ENCODE assay signal across 1 cellular context in the genomic region with DNA sequence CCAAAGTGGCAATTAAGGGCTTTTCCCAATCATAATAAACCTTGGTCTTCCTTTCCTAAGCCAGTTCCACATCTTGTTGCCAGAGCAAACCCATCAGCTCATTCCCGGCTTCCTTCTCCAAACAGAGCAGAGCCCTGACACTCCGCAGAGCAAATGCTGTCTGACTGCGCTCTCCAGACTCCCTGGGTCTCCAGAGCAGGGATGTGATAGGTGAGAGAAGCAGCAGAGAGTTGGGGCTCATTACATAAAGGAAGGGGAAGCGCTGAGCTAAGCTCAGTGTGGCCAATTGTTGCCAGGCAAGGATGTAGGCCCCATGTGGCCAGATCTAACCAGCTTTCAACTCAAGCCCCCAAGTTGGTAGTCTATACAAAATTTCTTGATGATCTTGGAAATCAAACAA.
TF ChIP-seq lines count a peak whose summit lies in the region.

No MANE protein-coding gene starts in this region.

TF ChIP-seq in HepG2, 621 proteins besides CTCF, POLR2A, EP300 and RAD21 (continued from another document and continues in another):
- TF ChIP-seq, protein P1, sequence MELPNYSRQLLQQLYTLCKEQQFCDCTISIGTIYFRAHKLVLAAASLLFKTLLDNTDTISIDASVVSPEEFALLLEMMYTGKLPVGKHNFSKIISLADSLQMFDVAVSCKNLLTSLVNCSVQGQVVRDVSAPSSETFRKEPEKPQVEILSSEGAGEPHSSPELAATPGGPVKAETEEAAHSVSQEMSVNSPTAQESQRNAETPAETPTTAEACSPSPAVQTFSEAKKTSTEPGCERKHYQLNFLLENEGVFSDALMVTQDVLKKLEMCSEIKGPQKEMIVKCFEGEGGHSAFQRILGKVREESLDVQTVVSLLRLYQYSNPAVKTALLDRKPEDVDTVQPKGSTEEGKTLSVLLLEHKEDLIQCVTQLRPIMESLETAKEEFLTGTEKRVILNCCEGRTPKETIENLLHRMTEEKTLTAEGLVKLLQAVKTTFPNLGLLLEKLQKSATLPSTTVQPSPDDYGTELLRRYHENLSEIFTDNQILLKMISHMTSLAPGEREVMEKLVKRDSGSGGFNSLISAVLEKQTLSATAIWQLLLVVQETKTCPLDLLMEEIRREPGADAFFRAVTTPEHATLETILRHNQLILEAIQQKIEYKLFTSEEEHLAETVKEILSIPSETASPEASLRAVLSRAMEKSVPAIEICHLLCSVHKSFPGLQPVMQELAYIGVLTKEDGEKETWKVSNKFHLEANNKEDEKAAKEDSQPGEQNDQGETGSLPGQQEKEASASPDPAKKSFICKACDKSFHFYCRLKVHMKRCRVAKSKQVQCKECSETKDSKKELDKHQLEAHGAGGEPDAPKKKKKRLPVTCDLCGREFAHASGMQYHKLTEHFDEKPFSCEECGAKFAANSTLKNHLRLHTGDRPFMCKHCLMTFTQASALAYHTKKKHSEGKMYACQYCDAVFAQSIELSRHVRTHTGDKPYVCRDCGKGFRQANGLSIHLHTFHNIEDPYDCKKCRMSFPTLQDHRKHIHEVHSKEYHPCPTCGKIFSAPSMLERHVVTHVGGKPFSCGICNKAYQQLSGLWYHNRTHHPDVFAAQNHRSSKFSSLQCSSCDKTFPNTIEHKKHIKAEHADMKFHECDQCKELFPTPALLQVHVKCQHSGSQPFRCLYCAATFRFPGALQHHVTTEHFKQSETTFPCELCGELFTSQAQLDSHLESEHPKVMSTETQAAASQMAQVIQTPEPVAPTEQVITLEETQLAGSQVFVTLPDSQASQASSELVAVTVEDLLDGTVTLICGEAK (IDR thresholded peaks at IDR 0.05): no peak
- TF ChIP-seq, protein P1 (CRISPR knock-in tag; IDR thresholded peaks at IDR 0.05): 0 out of 2 replicates have a peak, but pooled peaks have one; percentile 31
- TF ChIP-seq SALL1 (CRISPR knock-in tag; IDR thresholded peaks at IDR 0.05) (no peak), HNRNPK (IDR thresholded peaks at IDR 0.05; ENCODE audit: low read depth, low read length, poor library complexity, severe bottlenecking) (no peak), ZFY (CRISPR knock-in tag; IDR thresholded peaks at IDR 0.05) (no peak), MLLT10 (CRISPR knock-in tag; IDR thresholded peaks at IDR 0.05) (no peak), KDM5A (IDR thresholded peaks at IDR 0.05; ENCODE audit: borderline replicate concordance, low read length) (no peak), ELF1 (CRISPR knock-in tag; IDR thresholded peaks at IDR 0.05) (no peak), CBX2 (IDR thresholded peaks at IDR 0.05; ENCODE audit: low read depth, low read length) (no peak), CBX2 (CRISPR knock-in tag; IDR thresholded peaks at IDR 0.05; ENCODE audit: low read depth) (0 out of 2 replicates have a peak, but pooled peaks have one; percentile 39), ZNF772 (CRISPR knock-in tag; IDR thresholded peaks at IDR 0.05) (0 out of 2 replicates have a peak, but pooled peaks have one; percentile 26), ZNF10 (CRISPR knock-in tag; IDR thresholded peaks at IDR 0.05; ENCODE audit: borderline replicate concordance, low read depth) (no peak), CBX1 (IDR thresholded peaks at IDR 0.05; ENCODE audit: low read depth) (no peak), BCL6 (CRISPR knock-in tag; IDR thresholded peaks at IDR 0.05) (no peak), NFE2L2 (IDR thresholded peaks at IDR 0.05; ENCODE audit: low read length) (no peak), FOXA3 (CRISPR knock-in tag; IDR thresholded peaks at IDR 0.05) (no peak), SRY (CRISPR knock-in tag; IDR thresholded peaks at IDR 0.05) (no peak), ZNF367 (CRISPR knock-in tag; IDR thresholded peaks at IDR 0.05; ENCODE audit: borderline replicate concordance) (no peak), KDM3A (CRISPR knock-in tag; IDR thresholded peaks at IDR 0.05; ENCODE audit: low read depth) (no peak), IKZF1 (IDR thresholded peaks at IDR 0.05) (no peak), EEA1 (CRISPR knock-in tag; IDR thresholded peaks at IDR 0.05; ENCODE audit: borderline replicate concordance) (no peak), NR2F1 (CRISPR knock-in tag; IDR thresholded peaks at IDR 0.05) (no peak)
- TF ChIP-seq, protein P2, sequence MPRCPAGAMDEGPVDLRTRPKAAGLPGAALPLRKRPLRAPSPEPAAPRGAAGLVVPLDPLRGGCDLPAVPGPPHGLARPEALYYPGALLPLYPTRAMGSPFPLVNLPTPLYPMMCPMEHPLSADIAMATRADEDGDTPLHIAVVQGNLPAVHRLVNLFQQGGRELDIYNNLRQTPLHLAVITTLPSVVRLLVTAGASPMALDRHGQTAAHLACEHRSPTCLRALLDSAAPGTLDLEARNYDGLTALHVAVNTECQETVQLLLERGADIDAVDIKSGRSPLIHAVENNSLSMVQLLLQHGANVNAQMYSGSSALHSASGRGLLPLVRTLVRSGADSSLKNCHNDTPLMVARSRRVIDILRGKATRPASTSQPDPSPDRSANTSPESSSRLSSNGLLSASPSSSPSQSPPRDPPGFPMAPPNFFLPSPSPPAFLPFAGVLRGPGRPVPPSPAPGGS (CRISPR knock-in tag; IDR thresholded peaks at IDR 0.05): no peak
- TF ChIP-seq, protein P3, sequence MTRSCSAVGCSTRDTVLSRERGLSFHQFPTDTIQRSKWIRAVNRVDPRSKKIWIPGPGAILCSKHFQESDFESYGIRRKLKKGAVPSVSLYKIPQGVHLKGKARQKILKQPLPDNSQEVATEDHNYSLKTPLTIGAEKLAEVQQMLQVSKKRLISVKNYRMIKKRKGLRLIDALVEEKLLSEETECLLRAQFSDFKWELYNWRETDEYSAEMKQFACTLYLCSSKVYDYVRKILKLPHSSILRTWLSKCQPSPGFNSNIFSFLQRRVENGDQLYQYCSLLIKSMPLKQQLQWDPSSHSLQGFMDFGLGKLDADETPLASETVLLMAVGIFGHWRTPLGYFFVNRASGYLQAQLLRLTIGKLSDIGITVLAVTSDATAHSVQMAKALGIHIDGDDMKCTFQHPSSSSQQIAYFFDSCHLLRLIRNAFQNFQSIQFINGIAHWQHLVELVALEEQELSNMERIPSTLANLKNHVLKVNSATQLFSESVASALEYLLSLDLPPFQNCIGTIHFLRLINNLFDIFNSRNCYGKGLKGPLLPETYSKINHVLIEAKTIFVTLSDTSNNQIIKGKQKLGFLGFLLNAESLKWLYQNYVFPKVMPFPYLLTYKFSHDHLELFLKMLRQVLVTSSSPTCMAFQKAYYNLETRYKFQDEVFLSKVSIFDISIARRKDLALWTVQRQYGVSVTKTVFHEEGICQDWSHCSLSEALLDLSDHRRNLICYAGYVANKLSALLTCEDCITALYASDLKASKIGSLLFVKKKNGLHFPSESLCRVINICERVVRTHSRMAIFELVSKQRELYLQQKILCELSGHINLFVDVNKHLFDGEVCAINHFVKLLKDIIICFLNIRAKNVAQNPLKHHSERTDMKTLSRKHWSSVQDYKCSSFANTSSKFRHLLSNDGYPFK (CRISPR knock-in tag; IDR thresholded peaks at IDR 0.05; ENCODE audit: borderline replicate concordance): no peak
- TF ChIP-seq, protein P4, sequence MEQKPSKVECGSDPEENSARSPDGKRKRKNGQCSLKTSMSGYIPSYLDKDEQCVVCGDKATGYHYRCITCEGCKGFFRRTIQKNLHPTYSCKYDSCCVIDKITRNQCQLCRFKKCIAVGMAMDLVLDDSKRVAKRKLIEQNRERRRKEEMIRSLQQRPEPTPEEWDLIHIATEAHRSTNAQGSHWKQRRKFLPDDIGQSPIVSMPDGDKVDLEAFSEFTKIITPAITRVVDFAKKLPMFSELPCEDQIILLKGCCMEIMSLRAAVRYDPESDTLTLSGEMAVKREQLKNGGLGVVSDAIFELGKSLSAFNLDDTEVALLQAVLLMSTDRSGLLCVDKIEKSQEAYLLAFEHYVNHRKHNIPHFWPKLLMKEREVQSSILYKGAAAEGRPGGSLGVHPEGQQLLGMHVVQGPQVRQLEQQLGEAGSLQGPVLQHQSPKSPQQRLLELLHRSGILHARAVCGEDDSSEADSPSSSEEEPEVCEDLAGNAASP (CRISPR knock-in tag; IDR thresholded peaks at IDR 0.05; ENCODE audit: borderline replicate concordance): no peak
- TF ChIP-seq, protein P5, sequence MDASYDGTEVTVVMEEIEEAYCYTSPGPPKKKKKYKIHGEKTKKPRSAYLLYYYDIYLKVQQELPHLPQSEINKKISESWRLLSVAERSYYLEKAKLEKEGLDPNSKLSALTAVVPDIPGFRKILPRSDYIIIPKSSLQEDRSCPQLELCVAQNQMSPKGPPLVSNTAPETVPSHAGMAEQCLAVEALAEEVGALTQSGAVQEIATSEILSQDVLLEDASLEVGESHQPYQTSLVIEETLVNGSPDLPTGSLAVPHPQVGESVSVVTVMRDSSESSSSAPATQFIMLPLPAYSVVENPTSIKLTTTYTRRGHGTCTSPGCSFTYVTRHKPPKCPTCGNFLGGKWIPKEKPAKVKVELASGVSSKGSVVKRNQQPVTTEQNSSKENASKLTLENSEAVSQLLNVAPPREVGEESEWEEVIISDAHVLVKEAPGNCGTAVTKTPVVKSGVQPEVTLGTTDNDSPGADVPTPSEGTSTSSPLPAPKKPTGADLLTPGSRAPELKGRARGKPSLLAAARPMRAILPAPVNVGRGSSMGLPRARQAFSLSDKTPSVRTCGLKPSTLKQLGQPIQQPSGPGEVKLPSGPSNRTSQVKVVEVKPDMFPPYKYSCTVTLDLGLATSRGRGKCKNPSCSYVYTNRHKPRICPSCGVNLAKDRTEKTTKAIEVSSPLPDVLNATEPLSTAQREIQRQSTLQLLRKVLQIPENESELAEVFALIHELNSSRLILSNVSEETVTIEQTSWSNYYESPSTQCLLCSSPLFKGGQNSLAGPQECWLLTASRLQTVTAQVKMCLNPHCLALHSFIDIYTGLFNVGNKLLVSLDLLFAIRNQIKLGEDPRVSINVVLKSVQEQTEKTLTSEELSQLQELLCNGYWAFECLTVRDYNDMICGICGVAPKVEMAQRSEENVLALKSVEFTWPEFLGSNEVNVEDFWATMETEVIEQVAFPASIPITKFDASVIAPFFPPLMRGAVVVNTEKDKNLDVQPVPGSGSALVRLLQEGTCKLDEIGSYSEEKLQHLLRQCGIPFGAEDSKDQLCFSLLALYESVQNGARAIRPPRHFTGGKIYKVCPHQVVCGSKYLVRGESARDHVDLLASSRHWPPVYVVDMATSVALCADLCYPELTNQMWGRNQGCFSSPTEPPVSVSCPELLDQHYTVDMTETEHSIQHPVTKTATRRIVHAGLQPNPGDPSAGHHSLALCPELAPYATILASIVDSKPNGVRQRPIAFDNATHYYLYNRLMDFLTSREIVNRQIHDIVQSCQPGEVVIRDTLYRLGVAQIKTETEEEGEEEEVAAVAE (CRISPR knock-in tag; IDR thresholded peaks at IDR 0.05; ENCODE audit: borderline replicate concordance): 0 out of 2 replicates have a peak, but pooled peaks have one; percentile 12
- TF ChIP-seq, protein P6, sequence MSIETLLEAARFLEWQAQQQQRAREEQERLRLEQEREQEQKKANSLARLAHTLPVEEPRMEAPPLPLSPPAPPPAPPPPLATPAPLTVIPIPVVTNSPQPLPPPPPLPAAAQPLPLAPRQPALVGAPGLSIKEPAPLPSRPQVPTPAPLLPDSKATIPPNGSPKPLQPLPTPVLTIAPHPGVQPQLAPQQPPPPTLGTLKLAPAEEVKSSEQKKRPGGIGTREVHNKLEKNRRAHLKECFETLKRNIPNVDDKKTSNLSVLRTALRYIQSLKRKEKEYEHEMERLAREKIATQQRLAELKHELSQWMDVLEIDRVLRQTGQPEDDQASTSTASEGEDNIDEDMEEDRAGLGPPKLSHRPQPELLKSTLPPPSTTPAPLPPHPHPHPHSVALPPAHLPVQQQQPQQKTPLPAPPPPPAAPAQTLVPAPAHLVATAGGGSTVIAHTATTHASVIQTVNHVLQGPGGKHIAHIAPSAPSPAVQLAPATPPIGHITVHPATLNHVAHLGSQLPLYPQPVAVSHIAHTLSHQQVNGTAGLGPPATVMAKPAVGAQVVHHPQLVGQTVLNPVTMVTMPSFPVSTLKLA (IDR thresholded peaks at IDR 0.05): no peak
- TF ChIP-seq, protein P7, sequence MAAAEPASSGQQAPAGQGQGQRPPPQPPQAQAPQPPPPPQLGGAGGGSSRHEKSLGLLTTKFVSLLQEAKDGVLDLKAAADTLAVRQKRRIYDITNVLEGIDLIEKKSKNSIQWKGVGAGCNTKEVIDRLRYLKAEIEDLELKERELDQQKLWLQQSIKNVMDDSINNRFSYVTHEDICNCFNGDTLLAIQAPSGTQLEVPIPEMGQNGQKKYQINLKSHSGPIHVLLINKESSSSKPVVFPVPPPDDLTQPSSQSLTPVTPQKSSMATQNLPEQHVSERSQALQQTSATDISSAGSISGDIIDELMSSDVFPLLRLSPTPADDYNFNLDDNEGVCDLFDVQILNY (CRISPR knock-in tag; conservative IDR thresholded peaks at IDR 0.05): no peak
- TF ChIP-seq, protein P8, sequence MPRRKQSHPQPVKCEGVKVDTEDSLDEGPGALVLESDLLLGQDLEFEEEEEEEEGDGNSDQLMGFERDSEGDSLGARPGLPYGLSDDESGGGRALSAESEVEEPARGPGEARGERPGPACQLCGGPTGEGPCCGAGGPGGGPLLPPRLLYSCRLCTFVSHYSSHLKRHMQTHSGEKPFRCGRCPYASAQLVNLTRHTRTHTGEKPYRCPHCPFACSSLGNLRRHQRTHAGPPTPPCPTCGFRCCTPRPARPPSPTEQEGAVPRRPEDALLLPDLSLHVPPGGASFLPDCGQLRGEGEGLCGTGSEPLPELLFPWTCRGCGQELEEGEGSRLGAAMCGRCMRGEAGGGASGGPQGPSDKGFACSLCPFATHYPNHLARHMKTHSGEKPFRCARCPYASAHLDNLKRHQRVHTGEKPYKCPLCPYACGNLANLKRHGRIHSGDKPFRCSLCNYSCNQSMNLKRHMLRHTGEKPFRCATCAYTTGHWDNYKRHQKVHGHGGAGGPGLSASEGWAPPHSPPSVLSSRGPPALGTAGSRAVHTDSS (CRISPR knock-in tag; conservative IDR thresholded peaks at IDR 0.05): no peak
